In the genomic region with DNA sequence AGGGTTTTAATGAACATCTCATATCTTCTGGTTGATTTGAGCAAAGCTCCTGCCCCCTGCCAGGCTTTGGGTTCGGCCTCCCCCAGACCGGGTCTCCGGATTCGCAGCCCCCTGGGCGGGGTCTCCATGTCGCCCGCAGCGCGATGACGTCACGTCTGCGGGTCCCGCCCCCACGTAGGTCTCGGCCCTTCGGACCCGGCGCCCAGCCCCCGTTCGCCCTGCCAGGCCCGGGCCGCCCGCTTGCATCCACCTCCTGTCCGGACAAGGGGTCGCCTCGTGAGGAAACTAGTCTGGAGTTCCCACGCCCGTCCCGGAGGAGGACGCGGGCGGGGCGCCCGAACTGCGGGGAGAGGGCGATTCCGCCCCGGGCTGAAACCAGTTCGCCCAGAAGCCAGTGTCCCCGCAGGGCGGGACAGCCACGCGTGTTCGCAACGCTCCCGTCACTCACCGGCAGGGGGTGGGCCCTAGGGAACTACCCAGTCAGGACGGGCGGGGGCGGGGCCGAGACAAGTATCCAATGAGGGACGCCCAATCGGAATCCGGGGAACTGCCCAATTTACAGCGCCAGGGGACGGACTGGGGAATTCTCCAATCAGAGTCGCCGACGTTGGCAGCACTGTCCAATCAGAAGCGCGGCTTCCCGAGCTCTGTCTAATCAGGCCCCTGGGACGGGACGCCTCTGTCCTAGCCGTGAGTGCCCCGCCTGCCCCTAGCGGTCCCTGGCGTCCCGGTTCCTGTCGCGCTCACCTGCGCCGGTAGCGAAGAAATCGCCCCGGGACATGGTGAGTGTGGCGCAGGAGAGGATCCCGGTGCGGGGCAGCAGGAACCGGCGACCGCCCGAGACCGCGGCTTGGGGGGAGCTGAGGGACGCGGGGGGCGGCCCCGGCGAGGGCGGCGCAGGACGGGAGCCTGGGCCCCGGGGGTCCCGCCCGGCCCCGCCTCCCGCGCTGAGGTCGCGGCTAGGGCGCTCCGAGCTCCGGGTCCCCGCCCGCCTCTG, we compare ENCODE assay signal across 9 cellular contexts. TPM values are rescaled to one million over a fixed set of nuclear protein-coding genes. Genes with fewer than 3 reads are reported as not detected.
A peak's percentile ranks its signal among the peaks of the same experiment; 100 is the strongest.
DNase-seq lines count a peak whose midpoint lies in the region; ATAC-seq and TF ChIP-seq lines count a peak whose summit lies in the region.
"Had no signal": no experiment of that assay in that cellular context is flagged by ENCODE, and none has a peak within 500 bp of the region (broad histone marks: within the 10 kb centered on the region; RNA-seq: fewer than 3 reads in every experiment).

Gene ZNF555 (plus strand): TSS at position 682 of the 997 bp plus-strand sequence. CDS start 98 bp downstream, at position 780.

- peaks cover 10 to 32% (median 18%) of the 10 kb centered on the region in 6 donors for H3K4me1 ChIP-seq in spleen

- peak within 1 kb of the TSS; percentile 87 for H3K27ac ChIP-seq in AG04450 (ENCODE audit: low read depth, low read length)
- H3K27ac ChIP-seq in spleen = peak within 1 kb of the TSS; percentile 72 to 95 (median 90)
- H3K27ac ChIP-seq: KMS-11 had no signal

- TF ChIP-seq POLR2A in spleen (IDR thresholded peaks at IDR 0.05) = no peak

- peaks cover 6% of the 10 kb centered on the region for H3K9me3 Mint-ChIP-seq in central memory CD8-positive, alpha-beta T cell

- H3K4me3 ChIP-seq in AG04450 (ENCODE audit: low read depth, low read length) (peak within 1 kb of the TSS; percentile 79), spleen (peak within 1 kb of the TSS; percentile 74 to 93 (median 86))

- H3K4me1 Mint-ChIP-seq in central memory CD8-positive, alpha-beta T cell = peaks cover 20% of the 10 kb centered on the region

- no peaks in the 10 kb centered on the region for H3K27me3 ChIP-seq in AG04450 (ENCODE audit: control insufficient read depth, insufficient read depth, low read length)
- no peaks in the 10 kb centered on the region for H3K27me3 ChIP-seq in spleen (replicated peaks in 1 of 7)

- peak; percentile 97 for DNase-seq in AG04450 (ENCODE audit: low read depth, low spot score)
- peak; percentile 98 for DNase-seq in NCI-H226
- peak; percentile 98 for DNase-seq in activated CD4-positive, CD25-positive, alpha-beta regulatory T cell treated with anti-CD3 and anti-CD28 coated beads, Interleukin-2, amount 50 U/mL, for 16 hours (ENCODE audit: low read depth, low spot score)
- DNase-seq in central memory CD8-positive, alpha-beta T cell (ENCODE audit: low spot score in 2 of 2) = peak; percentile 91 to 98
- peak; percentile 99 for DNase-seq in iris pigment epithelial cell (ENCODE audit: low read depth)
- DNase-seq in spleen = peak; percentile 98

- peaks cover 0 to 19% (median 0%) of the 10 kb centered on the region in 6 donors for H3K36me3 ChIP-seq in spleen

- peak within 1 kb of the TSS; percentile 92 for H3K4me3 Mint-ChIP-seq in central memory CD8-positive, alpha-beta T cell

- CTCF ChIA-PET in AG04450 (lab: Charles Lee) = interaction anchor here (1.3 kb wide), 1 partner anchor 10 kb away, joined by 7 read pairs; no protein-coding TSS in a partner anchor

- H3K9me3 ChIP-seq in AG04450 (ENCODE audit: control insufficient read depth, insufficient read depth, low read length) = peaks cover 56% of the 10 kb centered on the region
- peaks cover 3 to 53% (median 42%) of the 10 kb centered on the region in 8 donors for H3K9me3 ChIP-seq in spleen

- intact Hi-C loops in spleen (cut with DNase I; ENCODE audit: low total_unique reads) = no loop called here

- ATAC-seq in GM18870 (IDR thresholded peaks at IDR 0.05; ENCODE audit: unreplicated experiment) = peak; percentile 88
- peak; percentile 95 for ATAC-seq in HG03108 (IDR thresholded peaks at IDR 0.05; ENCODE audit: unreplicated experiment)
- peak; percentile 99 for ATAC-seq in central memory CD8-positive, alpha-beta T cell (replicated peaks; ENCODE audit: extremely low read depth, poor library complexity, severe bottlenecking)

- 0 to 1% (median 1%) methylated on average over 44 to 106 of the region's 106 CpGs for WGBS in spleen, 5 donors

- peak; percentile 14; the same call in 1 of the 2 replicates for TF ChIP-seq CTCF in AG04450 (IDR thresholded peaks at IDR 0.05; ENCODE audit: low read depth, low read length)
- TF ChIP-seq CTCF in spleen (IDR thresholded peaks at IDR 0.05 in 8 of 11, conservative IDR thresholded peaks at IDR 0.05 in 3 of 11) = peak; percentile 52 to 85 (median 76)

- H3K27me3 Mint-ChIP-seq in central memory CD8-positive, alpha-beta T cell = no peaks in the 10 kb centered on the region

- POLR2A ChIA-PET in AG04450 (lab: Yijun Ruan, JAX) = interaction anchor here (0.6 to 1.8 kb wide), 3 partner anchors 57 to 365 kb away, joined by 3 to 9 read pairs (median 4); partner anchors contain the start of gene GADD45B

- H3K27ac Mint-ChIP-seq in central memory CD8-positive, alpha-beta T cell (ENCODE audit: low read depth) = peak within 1 kb of the TSS; percentile 49

- H3K36me3 Mint-ChIP-seq in central memory CD8-positive, alpha-beta T cell (ENCODE audit: insufficient read depth) = peaks cover 7% of the 10 kb centered on the region

RNA-seq across cellular contexts. Expression of gene ZNF555, which starts in this region (rescaled TPM):
- 6.2 and 7.1 TPM in 2 replicates for polyA plus RNA-seq in AG04450 (2011; rRNA removed)
- polyA minus RNA-seq in AG04450 (2011; rRNA and poly(A)+ RNA removed) = 8.8 and 12.2 TPM in 2 replicates
- 10 to 100 TPM in 2 of 7 donors, 1 to 10 TPM in 5; 5.4 to 10.8 (median 8.3) TPM for total RNA-seq in spleen
- 1 to 10 TPM; 1.4 to 2.7 (median 2.2) TPM for polyA plus RNA-seq in spleen

Comparison
In these comparisons a context has a peak if more than half of its experiments do, and no peak if none do; other contexts are left out.
1. Peak in every context shown above with its lines: DNase-seq, ATAC-seq, H3K4me3 ChIP-seq and H3K27ac ChIP-seq.